12 cellular contexts compared by ENCODE assay signal in genomic region chr6:5679696-5680494, GRCh38.
DNase-seq lines count a peak whose midpoint lies in the region; ATAC-seq, FAIRE-seq and TF ChIP-seq lines count a peak whose summit lies in the region.
"Had no signal": no experiment of that assay in that cellular context is flagged by ENCODE, and none has a peak within 500 bp of the region (broad histone marks: within the 10 kb centered on the region; RNA-seq: fewer than 3 reads in every experiment).

No MANE protein-coding gene starts in this region.

- H3K27me3 Mint-ChIP-seq in IgD-negative memory B cell, result no peaks in the 10 kb centered on the region

- H3K27ac Mint-ChIP-seq in IgD-negative memory B cell, result peak overlapping the region; percentile 32 to 82 (median 51)

- no peaks in the 10 kb centered on the region for H3K36me3 ChIP-seq in BLaER1
- H3K36me3 ChIP-seq: vagina had no signal

- no peak overlapping the region for H3K9ac ChIP-seq in BLaER1

- H3K4me3 Mint-ChIP-seq in IgD-negative memory B cell, result peak overlapping the region in 3 of 4 donors; percentile 1 to 72 (median 56)

- in situ Hi-C loops in GM13977 (cut with MboI; ENCODE audit: low pct_unique_long_range_greater_than_20kb, low sequenced_read_pairs, unreplicated experiment), result no loop called here

- H3K9me3 Mint-ChIP-seq in IgD-negative memory B cell, result no peaks in the 10 kb centered on the region

- DNase-seq in GM19239 (ENCODE audit: insufficient read length, low spot score) (peak; percentile 9), dermis blood vessel endothelial cell (peak; percentile 19), GM13977 (ENCODE audit: low spot score) (no peak)
- DNase-seq in activated CD8-positive, alpha-beta memory T cell treated with anti-CD3 and anti-CD28 coated beads, Interleukin-2, amount 50 U/mL, for 4 hours, result no peak
- DNase-seq: effector CD4-positive, alpha-beta T cell; midbrain; posterior cingulate gyrus had no signal

- H3K36me3 Mint-ChIP-seq in IgD-negative memory B cell, result peaks cover 11% of the 10 kb centered on the region

- ATAC-seq in GM21528 (IDR thresholded peaks at IDR 0.05; ENCODE audit: low FRiP score, unreplicated experiment), result no peak
- ATAC-seq in GM21576 (IDR thresholded peaks at IDR 0.05; ENCODE audit: unreplicated experiment), result no peak

- no peaks in the 10 kb centered on the region for H4K20me1 ChIP-seq in BLaER1

- peaks cover 32% of the 10 kb centered on the region for H3K4me1 ChIP-seq in BLaER1
- H3K4me1 ChIP-seq: vagina had no signal

- no peak overlapping the region for H3K4me3 ChIP-seq in BLaER1
- H3K4me3 ChIP-seq: vagina had no signal

- no peaks in the 10 kb centered on the region for H3K27me3 ChIP-seq in BLaER1
- H3K27me3 ChIP-seq: vagina had no signal

- no peaks in the 10 kb centered on the region for H3K9me3 ChIP-seq in BLaER1
- H3K9me3 ChIP-seq: vagina had no signal

- H3K4me2 ChIP-seq in BLaER1, result peak overlapping the region; percentile 63

- TF ChIP-seq CTCF in GM13977 (IDR thresholded peaks at IDR 0.05; ENCODE audit: extremely low read depth, insufficient read depth, missing control alignments), result no peak

- H3K27ac ChIP-seq in BLaER1, result no peak overlapping the region
- H3K27ac ChIP-seq: vagina had no signal

- peaks cover 17 to 39% (median 29%) of the 10 kb centered on the region in 3 donors for H3K4me1 Mint-ChIP-seq in IgD-negative memory B cell

- FAIRE-seq in GM19239 (lab: Jason Lieb, UNC), result peak; percentile 64

Comparison
In these comparisons a context has a peak if more than half of its experiments do, and no peak if none do; other contexts are left out.
1. DNase-seq: peak in GM19239 (single experiment) and dermis blood vessel endothelial cell (single experiment); none in GM13977 (single experiment) and activated CD8-positive, alpha-beta memory T cell treated with anti-CD3 and anti-CD28 coated beads, Interleukin-2, amount 50 U/mL, for 4 hours (single experiment).